ENCODE assay signal across 29 cellular contexts in genomic region chr12:89662623-89663022, GRCh38. TPM values are rescaled to one million over a fixed set of nuclear protein-coding genes. Genes with fewer than 3 reads are reported as not detected.
A peak's percentile ranks its signal among the peaks of the same experiment; 100 is the strongest.
DNase-seq lines count a peak whose midpoint lies in the region; FAIRE-seq and TF ChIP-seq lines count a peak whose summit lies in the region.
"Had no signal": no experiment of that assay in that cellular context is flagged by ENCODE, and none has a peak within 500 bp of the region (broad histone marks: within the 10 kb centered on the region; RNA-seq: fewer than 3 reads in every experiment).

No MANE protein-coding gene starts in this region.

- H3K36me3 Mint-ChIP-seq in CD4-positive, alpha-beta memory T cell, result peaks cover 1 to 15% of the 10 kb centered on the region in 2 donors
- peaks cover 21% of the 10 kb centered on the region for H3K36me3 Mint-ChIP-seq in nephron progenitor cell (ENCODE audit: low read depth)
- H3K36me3 Mint-ChIP-seq: WTC11 had no signal

- peak overlapping the region in 4 of 7 donors; percentile 16 to 56 (median 30) for H3K27ac Mint-ChIP-seq in CD4-positive, alpha-beta memory T cell
- peak overlapping the region; percentile 24 for H3K27ac Mint-ChIP-seq in nephron progenitor cell
- H3K27ac Mint-ChIP-seq: activated CD4-positive, alpha-beta memory T cell treated with anti-CD3 and anti-CD28 coated beads for 36 hours; WTC11 had no signal

- H3K4me3 Mint-ChIP-seq in CD4-positive, alpha-beta memory T cell, result peak overlapping the region in 4 of 8 donors; percentile 6 to 64 (median 34)
- no peak overlapping the region for H3K4me3 Mint-ChIP-seq in nephron progenitor cell
- H3K4me3 Mint-ChIP-seq: activated CD4-positive, alpha-beta memory T cell treated with anti-CD3 and anti-CD28 coated beads for 36 hours; activated naive CD8-positive, alpha-beta T cell treated with anti-CD3 and anti-CD28 coated beads, Interleukin-2, amount 50 U/mL, for 24 hours; brain; stimulated activated naive CD8-positive, alpha-beta T cell treated with anti-CD3 and anti-CD28 coated beads, Interleukin-15, Interleukin-2, amounts not matched to agents 100 ng/mL and 50 ng/mL, for 24 hours; WTC11 had no signal

- H3K4me1 ChIP-seq in CD4-positive, alpha-beta memory T cell (ENCODE audit: insufficient read depth, low read length), result peaks cover 89% of the 10 kb centered on the region
- H3K4me1 ChIP-seq in HEK293 (ENCODE audit: control insufficient read depth, insufficient read depth, low read length), result peaks cover 18% of the 10 kb centered on the region
- H3K4me1 ChIP-seq in Peyer's patch, result peaks cover 0 to 29% (median 11%) of the 10 kb centered on the region in 4 donors
- peaks cover 4% of the 10 kb centered on the region in 2 donors for H3K4me1 ChIP-seq in kidney (ENCODE audit: control insufficient read depth in 1 of 2, insufficient read depth in 1 of 2, low read depth in 1 of 2, low read length in 2 of 2)

- POLR2A ChIA-PET in CD4-positive, alpha-beta memory T cell (lab: Charles Lee; ENCODE audit: partially characterized antibody), result interaction anchor here (0.9 to 3.7 kb wide), 3 partner anchors 9 to 201 kb away, joined by 4 to 31 read pairs (median 6); partner anchors contain the start of gene ATP2B1
- POLR2A ChIA-PET in HEK293 (lab: Yijun Ruan, JAX), result no interaction called here

- no peaks in the 10 kb centered on the region for H3K36me3 ChIP-seq in CD4-positive, alpha-beta memory T cell (ENCODE audit: insufficient read depth, low read length)
- H3K36me3 ChIP-seq in HEK293 (ENCODE audit: control insufficient read depth in 2 of 2, insufficient read depth in 1 of 2, low read length in 2 of 2) (no peaks in the 10 kb centered on the region), Peyer's patch (no peaks in the 10 kb centered on the region), kidney (ENCODE audit: control insufficient read depth in 1 of 2, insufficient read depth in 2 of 2, low read length in 2 of 2) (no peaks in the 10 kb centered on the region)
- H3K36me3 ChIP-seq: neutrophil, spleen, tibial artery had no signal

- peaks cover 61 to 82% (median 74%) of the 10 kb centered on the region in 4 donors for H3K4me1 Mint-ChIP-seq in CD4-positive, alpha-beta memory T cell
- peaks cover 46% of the 10 kb centered on the region for H3K4me1 Mint-ChIP-seq in nephron progenitor cell

- intact Hi-C loops in CD4-positive, alpha-beta memory T cell (cut with micrococcal nuclease), result loop anchor here (5.0 kb wide), 1 partner anchor 45 kb away; the partner anchor contains the start of gene ATP2B1
- intact Hi-C loops in kidney (cut with DNase I), result no loop called here

- H3K27me3 Mint-ChIP-seq in CD4-positive, alpha-beta memory T cell, result no peaks in the 10 kb centered on the region
- no peaks in the 10 kb centered on the region for H3K27me3 Mint-ChIP-seq in nephron progenitor cell (ENCODE audit: low read depth, poor library complexity)
- H3K27me3 Mint-ChIP-seq: activated CD4-positive, alpha-beta memory T cell treated with anti-CD3 and anti-CD28 coated beads for 36 hours; activated naive CD8-positive, alpha-beta T cell treated with anti-CD3 and anti-CD28 coated beads, Interleukin-2, amount 50 U/mL, for 24 hours; brain; stimulated activated naive CD8-positive, alpha-beta T cell treated with anti-CD3 and anti-CD28 coated beads, Interleukin-15, Interleukin-2, amounts not matched to agents 100 ng/mL and 50 ng/mL, for 24 hours had no signal

- DNase-seq in CD4-positive, alpha-beta memory T cell, result no peak
- DNase-seq in choroid plexus epithelial cell (ENCODE audit: low read depth) (peak; percentile 7), nephron progenitor cell (no peak), Peyer's patch (no peak), kidney (no peak)
- DNase-seq in NK-92 treated with Interleukin-12 subunit alpha and Interleukin-12 subunit beta, amount 100 ng/mL, for 24 hours (lab: John Stamatoyannopoulos, UW), result no peak
- no peak for DNase-seq in stimulated activated CD4-positive, alpha-beta T cell treated with anti-CD3 and anti-CD28 coated beads, Interleukin-2, amount 100 ng/mL, for 24 hours
- DNase-seq: activated CD4-positive, alpha-beta memory T cell treated with anti-CD3 and anti-CD28 coated beads for 36 hours; activated effector memory CD4-positive, alpha-beta T cell treated with anti-CD3 and anti-CD28 coated beads, Interleukin-2, amount 50 U/mL, for 16 hours; activated naive CD8-positive, alpha-beta T cell treated with anti-CD3 and anti-CD28 coated beads, Interleukin-2, amount 50 U/mL, for 24 hours; activated T-cell treated with anti-CD3 and anti-CD28 coated beads for 4 hours; cortex of kidney; DMS79; head of caudate nucleus; NCI-H1105; NCI-H2029; NCI-H446; spleen; stimulated activated CD4-positive, alpha-beta T cell treated with anti-CD3 and anti-CD28 coated beads, Interleukin-4, amount 100 ng/mL, for 24 hours; T1000; tibial artery had no signal

- H3K9me3 ChIP-seq in CD4-positive, alpha-beta memory T cell (ENCODE audit: control insufficient read depth in 1 of 2, low read length in 2 of 2), result no peaks in the 10 kb centered on the region
- H3K9me3 ChIP-seq in HEK293 (ENCODE audit: control insufficient read depth, insufficient read depth, low read depth, low read length), result no peaks in the 10 kb centered on the region
- H3K9me3 ChIP-seq in Peyer's patch, result no peaks in the 10 kb centered on the region
- H3K9me3 ChIP-seq in kidney (ENCODE audit: control insufficient read depth in 1 of 2, low read length in 2 of 2), result no peaks in the 10 kb centered on the region
- H3K9me3 ChIP-seq: neutrophil, spleen, tibial artery had no signal

- CTCF ChIA-PET in CD4-positive, alpha-beta memory T cell (lab: Charles Lee; ENCODE audit: partially characterized antibody), result interaction anchor here (0.6 to 1.5 kb wide), 2 partner anchors 35 to 287 kb away, joined by 3 to 5 read pairs; no protein-coding TSS in a partner anchor
- CTCF ChIA-PET in HEK293 (lab: Yijun Ruan, JAX), result interaction anchor here (0.7 to 1.6 kb wide), 3 partner anchors 11 to 1416 kb away, joined by 3 read pairs; no protein-coding TSS in a partner anchor

- no peak overlapping the region for H3K9ac ChIP-seq in kidney (ENCODE audit: low read length in 2 of 2)

- peaks cover 0 to 2% (median 0%) of the 10 kb centered on the region in 8 donors for H3K9me3 Mint-ChIP-seq in CD4-positive, alpha-beta memory T cell
- H3K9me3 Mint-ChIP-seq in nephron progenitor cell, result peaks cover 14% of the 10 kb centered on the region
- H3K9me3 Mint-ChIP-seq: activated CD4-positive, alpha-beta memory T cell treated with anti-CD3 and anti-CD28 coated beads for 36 hours; activated naive CD8-positive, alpha-beta T cell treated with anti-CD3 and anti-CD28 coated beads, Interleukin-2, amount 50 U/mL, for 24 hours; stimulated activated naive CD8-positive, alpha-beta T cell treated with anti-CD3 and anti-CD28 coated beads, Interleukin-15, Interleukin-2, amounts not matched to agents 100 ng/mL and 50 ng/mL, for 24 hours; WTC11 had no signal

- TF ChIP-seq CTCF in HEK293 (tag by site-specific recombination; IDR thresholded peaks at IDR 0.05) (no peak), choroid plexus epithelial cell (conservative IDR thresholded peaks at IDR 0.05; ENCODE audit: low read depth, low read length) (no peak), nephron progenitor cell (IDR thresholded peaks at IDR 0.05) (no peak), Peyer's patch (IDR thresholded peaks at IDR 0.05) (no peak), kidney (IDR thresholded peaks at IDR 0.05; ENCODE audit: borderline replicate concordance, extremely low read depth, insufficient read depth) (no peak)

- no peaks in the 10 kb centered on the region for H3K27me3 ChIP-seq in CD4-positive, alpha-beta memory T cell (ENCODE audit: insufficient read depth, low read length)
- no peaks in the 10 kb centered on the region for H3K27me3 ChIP-seq in Peyer's patch
- H3K27me3 ChIP-seq: neutrophil, spleen, tibial artery had no signal

- H3K4me3 ChIP-seq in CD4-positive, alpha-beta memory T cell (ENCODE audit: low read length in 2 of 2), result no peak overlapping the region
- no peak overlapping the region for H3K4me3 ChIP-seq in HEK293 (ENCODE audit: low read depth, low read length)
- no peak overlapping the region for H3K4me3 ChIP-seq in choroid plexus epithelial cell (ENCODE audit: low read depth, low read length)
- no peak overlapping the region for H3K4me3 ChIP-seq in Peyer's patch
- H3K4me3 ChIP-seq in kidney (ENCODE audit: low read length in 2 of 2), result no peak overlapping the region
- H3K4me3 ChIP-seq: spleen, tibial artery had no signal

- no peak for TF ChIP-seq POLR2A in Peyer's patch (IDR thresholded peaks at IDR 0.05)

- no peak for FAIRE-seq in kidney (lab: Jason Lieb, UNC)
- FAIRE-seq: endometrium, GM12891, H1 had no signal

- peak overlapping the region; percentile 4 for H3K27ac ChIP-seq in CD4-positive, alpha-beta memory T cell (ENCODE audit: low read depth, low read length)
- H3K27ac ChIP-seq in HEK293 (ENCODE audit: extremely low read depth, low read depth, low read length) (no peak overlapping the region; the same call in 1 of the 2 replicates), Peyer's patch (no peak overlapping the region), kidney (ENCODE audit: low read depth in 2 of 2, low read length in 2 of 2) (no peak overlapping the region)
- H3K27ac ChIP-seq: neutrophil, tibial artery had no signal

TF ChIP-seq in HEK293, 187 proteins besides CTCF, POLR2A, EP300 and RAD21 (continues in another document):
- peak; percentile 72 for TF ChIP-seq PRDM6 (tag by site-specific recombination; IDR thresholded peaks at IDR 0.05)
- TF ChIP-seq ZNF654 (tag by site-specific recombination; IDR thresholded peaks at IDR 0.05; ENCODE audit: low read depth), result no peak
- TF ChIP-seq ZNF274 (IDR thresholded peaks at IDR 0.05; ENCODE audit: low read length), result no peak
- no peak for TF ChIP-seq ZNF274 (tag by site-specific recombination; IDR thresholded peaks at IDR 0.05; ENCODE audit: borderline replicate concordance)
- no peak for TF ChIP-seq ZNF157 (tag by site-specific recombination; IDR thresholded peaks at IDR 0.05)
- no peak for TF ChIP-seq MZF1 (tag by site-specific recombination; IDR thresholded peaks at IDR 0.05; ENCODE audit: borderline replicate concordance)

RNA-seq across cellular contexts. Expression of gene ATP2B1, which starts 46.0 kb away (rescaled TPM):
- 10 to 100 TPM; 84.2 to 86.0 TPM for total RNA-seq in CD4-positive, alpha-beta memory T cell
- polyA plus RNA-seq in CD4-positive, alpha-beta memory T cell, result 10 to 100 TPM; 57.3 to 61.0 TPM
- 100 to 1,000 TPM in 1 of 4 donors, 10 to 100 TPM in 3; 79.2 to 117 (median 85.7) TPM for total RNA-seq in Peyer's patch
- 53.4 TPM for total RNA-seq in kidney
- 6.3 TPM for polyA plus RNA-seq in kidney (ENCODE audit: insufficient read depth, low read depth, low replicate concordance)
